ENCODE assay signal across 13 cellular contexts in the genomic region with DNA sequence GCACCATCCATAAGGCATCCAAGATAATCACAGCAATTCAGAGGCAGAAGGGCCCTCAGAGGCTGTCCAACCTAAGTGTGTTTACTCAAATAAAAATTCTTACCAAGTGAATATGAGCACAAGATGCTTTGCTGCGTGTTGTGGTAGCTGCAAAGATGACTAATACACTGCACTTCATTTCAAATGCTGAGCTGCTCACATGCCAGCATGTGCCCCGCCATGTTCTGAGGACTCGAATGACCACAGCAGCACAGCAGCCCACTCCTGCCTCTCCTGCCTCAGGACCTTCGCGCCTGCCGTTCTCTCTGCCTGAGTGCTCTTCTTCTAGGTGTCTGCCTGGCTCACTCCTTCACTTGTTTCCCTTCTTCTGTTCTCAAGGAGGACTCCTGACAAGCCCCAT. TPM values are rescaled to one million over a fixed set of nuclear protein-coding genes. Genes with fewer than 3 reads are reported as not detected.
DNase-seq lines count a peak whose midpoint lies in the region; ATAC-seq and TF ChIP-seq lines count a peak whose summit lies in the region.
"Had no signal": no experiment of that assay in that cellular context is flagged by ENCODE, and none has a peak within 500 bp of the region (broad histone marks: within the 10 kb centered on the region; RNA-seq: fewer than 3 reads in every experiment).

No MANE protein-coding gene starts in this region.

- DNase-seq in activated naive CD4-positive, alpha-beta T cell treated with anti-CD3 and anti-CD28 coated beads for 36 hours = no peak
- no peak for DNase-seq in activated naive CD4-positive, alpha-beta T cell treated with anti-CD3 and anti-CD28 coated beads, Interleukin-2, amount 50 U/mL, for 16 hours
- peak; percentile 46 for DNase-seq in RPMI7951 (ENCODE audit: low read depth)
- no peak for DNase-seq in effector memory CD8-positive, alpha-beta T cell
- DNase-seq in type B pancreatic cell (ENCODE audit: extremely low spot score, unreplicated experiment) = peak; percentile 24
- no peak for DNase-seq in Right ventricle myocardium inferior (ENCODE audit: missing footprints)
- no peak for DNase-seq in DMS153 (lab: John Stamatoyannopoulos, UW)
- no peak for DNase-seq in amniotic stem cell (lab: John Stamatoyannopoulos, UW)
- DNase-seq: adrenal gland, DMS53, NCI-H2081 treated with DMSO at 0.1 percent for 48 hours, small intestine had no signal

- H3K9me3 Mint-ChIP-seq in activated naive CD4-positive, alpha-beta T cell treated with anti-CD3 and anti-CD28 coated beads for 36 hours = peaks cover 15% of the 10 kb centered on the region
- H3K9me3 Mint-ChIP-seq in effector memory CD8-positive, alpha-beta T cell = peaks cover 0 to 2% of the 10 kb centered on the region in 2 donors
- H3K9me3 Mint-ChIP-seq in type B pancreatic cell = no peaks in the 10 kb centered on the region

- CTCF ChIA-PET in activated naive CD4-positive, alpha-beta T cell treated with anti-CD3 and anti-CD28 coated beads for 36 hours (lab: Charles Lee) = no interaction called here

- no peak for ATAC-seq in effector memory CD8-positive, alpha-beta T cell (replicated peaks)
- no peak for ATAC-seq in Right ventricle myocardium inferior

- H3K4me1 Mint-ChIP-seq in activated naive CD4-positive, alpha-beta T cell treated with anti-CD3 and anti-CD28 coated beads for 36 hours (ENCODE audit: low read depth) = peaks cover 76% of the 10 kb centered on the region
- peaks cover 80 to 81% of the 10 kb centered on the region in 2 donors for H3K4me1 Mint-ChIP-seq in effector memory CD8-positive, alpha-beta T cell (ENCODE audit: low read depth in 2 of 2)
- H3K4me1 Mint-ChIP-seq in type B pancreatic cell (ENCODE audit: unreplicated experiment) = no peaks in the 10 kb centered on the region

- intact Hi-C loops in activated naive CD4-positive, alpha-beta T cell treated with anti-CD3 and anti-CD28 coated beads for 36 hours (cut with micrococcal nuclease) = loop anchor here (5.0 kb wide), 2 partner anchors 89 to 564 kb away; partner anchors contain the start of gene RPL26
- intact Hi-C loops in Right ventricle myocardium inferior (cut with DNase I) = no loop called here

- H3K27me3 Mint-ChIP-seq in activated naive CD4-positive, alpha-beta T cell treated with anti-CD3 and anti-CD28 coated beads for 36 hours (ENCODE audit: low read depth) = no peaks in the 10 kb centered on the region
- H3K27me3 Mint-ChIP-seq in effector memory CD8-positive, alpha-beta T cell = no peaks in the 10 kb centered on the region
- peaks cover 40% of the 10 kb centered on the region for H3K27me3 Mint-ChIP-seq in type B pancreatic cell

- H3K36me3 Mint-ChIP-seq in activated naive CD4-positive, alpha-beta T cell treated with anti-CD3 and anti-CD28 coated beads for 36 hours (ENCODE audit: low read depth) = peaks cover 27% of the 10 kb centered on the region
- peaks cover 39% of the 10 kb centered on the region for H3K36me3 Mint-ChIP-seq in effector memory CD8-positive, alpha-beta T cell (ENCODE audit: insufficient read depth)
- H3K36me3 Mint-ChIP-seq in type B pancreatic cell = no peaks in the 10 kb centered on the region

- H3K27ac Mint-ChIP-seq in activated naive CD4-positive, alpha-beta T cell treated with anti-CD3 and anti-CD28 coated beads for 36 hours = peak overlapping the region; percentile 2
- H3K27ac Mint-ChIP-seq in effector memory CD8-positive, alpha-beta T cell = peak overlapping the region; percentile 92 to 95
- no peak overlapping the region for H3K27ac Mint-ChIP-seq in type B pancreatic cell

- H3K4me3 Mint-ChIP-seq in activated naive CD4-positive, alpha-beta T cell treated with anti-CD3 and anti-CD28 coated beads for 36 hours = no peak overlapping the region
- peak overlapping the region in 1 of 2 donors; percentile 10 for H3K4me3 Mint-ChIP-seq in effector memory CD8-positive, alpha-beta T cell
- no peak overlapping the region for H3K4me3 Mint-ChIP-seq in type B pancreatic cell

- TF ChIP-seq CTCF in type B pancreatic cell (conservative IDR thresholded peaks at IDR 0.05) = no peak

RNA-seq across cellular contexts. Expression of gene PIK3R5, which starts 19.0 kb away (rescaled TPM):
- total RNA-seq in activated naive CD4-positive, alpha-beta T cell treated with anti-CD3 and anti-CD28 coated beads for 36 hours = 10 to 100 TPM; 15.9 to 18.1 TPM
- total RNA-seq in RPMI7951 (2014; rRNA removed; shearing (Covaris generic)) = 0.24 and 0.88 TPM in 2 replicates
- total RNA-seq in type B pancreatic cell (ENCODE audit: low replicate concordance) (0.29 TPM in 2 replicates), Right ventricle myocardium inferior (2.8 TPM)
- total RNA-seq: HT-29 had no signal

Comparison
In these comparisons a context has a peak if more than half of its experiments do, and no peak if none do; other contexts are left out.
1. DNase-seq: peak in RPMI7951 (single experiment) and type B pancreatic cell (single experiment); none in activated naive CD4-positive, alpha-beta T cell treated with anti-CD3 and anti-CD28 coated beads for 36 hours (single experiment), activated naive CD4-positive, alpha-beta T cell treated with anti-CD3 and anti-CD28 coated beads, Interleukin-2, amount 50 U/mL, for 16 hours (single experiment), effector memory CD8-positive, alpha-beta T cell (0 of 3), Right ventricle myocardium inferior (single experiment), DMS153 (single experiment) and amniotic stem cell (single experiment).